In the genomic region with DNA sequence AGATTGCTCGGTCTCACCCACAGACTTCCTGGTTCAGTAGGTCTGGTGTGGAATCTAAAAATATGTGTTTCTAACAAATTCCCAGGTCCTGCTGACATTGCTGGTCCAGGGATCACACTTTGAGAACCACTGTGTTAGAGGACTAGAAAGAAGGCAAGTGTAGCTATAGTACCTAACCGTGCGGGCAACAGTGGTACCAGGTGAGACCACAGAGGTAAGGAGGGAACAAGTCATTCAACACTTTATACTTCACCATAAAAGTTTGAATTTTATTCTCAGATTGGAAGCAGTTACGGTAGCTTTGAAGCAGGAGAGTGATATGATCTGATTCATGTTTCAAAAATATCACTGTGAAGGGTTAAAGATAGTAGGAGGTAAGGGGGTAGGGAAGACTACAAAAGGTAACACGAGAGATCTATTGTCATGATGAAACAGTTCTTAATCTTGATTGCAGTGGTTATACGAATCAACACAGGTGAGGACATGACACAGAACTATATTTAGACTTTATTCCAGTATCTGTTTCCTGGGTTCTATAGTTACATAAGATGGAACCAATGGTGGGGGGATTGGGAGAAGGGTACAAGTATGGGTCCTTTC, we compare ENCODE assay signal across 15 cellular contexts.
DNase-seq lines count a peak whose midpoint lies in the region; ATAC-seq lines count a peak whose summit lies in the region.
"Had no signal": no experiment of that assay in that cellular context is flagged by ENCODE, and none has a peak within 500 bp of the region (broad histone marks: within the 10 kb centered on the region; RNA-seq: fewer than 3 reads in every experiment).

No MANE protein-coding gene starts in this region.

- H3K27ac Mint-ChIP-seq in activated CD4-positive, alpha-beta memory T cell treated with anti-CD3 and anti-CD28 coated beads for 36 hours, result peak overlapping the region; percentile 1
- H3K27ac Mint-ChIP-seq in activated CD4-positive, alpha-beta memory T cell treated with anti-CD3 and anti-CD28 coated beads, Interleukin-2, amount 10 ng/mL, durations not matched to agents 7 days and 5 days, result no peak overlapping the region
- peak overlapping the region; percentile 23 to 93 (median 65) for H3K27ac Mint-ChIP-seq in IgD-negative memory B cell
- H3K27ac Mint-ChIP-seq in activated naive CD8-positive, alpha-beta T cell treated with anti-CD3 and anti-CD28 coated beads, Interleukin-2, amount 50 U/mL, for 24 hours, result peak overlapping the region; percentile 14
- H3K27ac Mint-ChIP-seq in natural killer cell treated with Interleukin-12 subunit alpha and Interleukin-12 subunit beta and Interleukin-15 and Interleukin-18, amount 100 ng/mL, for 72 hours, result peak overlapping the region; percentile 44 to 84
- H3K27ac Mint-ChIP-seq: brain, type B pancreatic cell had no signal

- H3K9me3 Mint-ChIP-seq in activated CD4-positive, alpha-beta memory T cell treated with anti-CD3 and anti-CD28 coated beads for 36 hours, result peaks cover 3% of the 10 kb centered on the region
- H3K9me3 Mint-ChIP-seq in activated CD4-positive, alpha-beta memory T cell treated with anti-CD3 and anti-CD28 coated beads, Interleukin-2, amount 10 ng/mL, durations not matched to agents 7 days and 5 days, result peaks cover 3% of the 10 kb centered on the region
- H3K9me3 Mint-ChIP-seq in IgD-negative memory B cell, result no peaks in the 10 kb centered on the region
- H3K9me3 Mint-ChIP-seq in activated naive CD8-positive, alpha-beta T cell treated with anti-CD3 and anti-CD28 coated beads, Interleukin-2, amount 50 U/mL, for 24 hours, result no peaks in the 10 kb centered on the region
- no peaks in the 10 kb centered on the region for H3K9me3 Mint-ChIP-seq in natural killer cell treated with Interleukin-12 subunit alpha and Interleukin-12 subunit beta and Interleukin-15 and Interleukin-18, amount 100 ng/mL, for 72 hours
- H3K9me3 Mint-ChIP-seq: type B pancreatic cell had no signal

- DNase-seq in activated CD4-positive, alpha-beta memory T cell treated with anti-CD3 and anti-CD28 coated beads for 36 hours, result no peak
- DNase-seq in activated CD4-positive, alpha-beta memory T cell treated with anti-CD3 and anti-CD28 coated beads, Interleukin-2, amount 10 ng/mL, durations not matched to agents 7 days and 5 days, result no peak
- DNase-seq in activated naive CD8-positive, alpha-beta T cell treated with anti-CD3 and anti-CD28 coated beads, Interleukin-2, amount 50 U/mL, for 24 hours, result no peak
- no peak for DNase-seq in natural killer cell treated with Interleukin-12 subunit alpha and Interleukin-12 subunit beta and Interleukin-15 and Interleukin-18, amount 100 ng/mL, for 72 hours (ENCODE audit: low spot score)
- no peak for DNase-seq in effector CD8-positive, alpha-beta T cell (lab: John Stamatoyannopoulos, UW)
- DNase-seq in SK-N-DZ (ENCODE audit: low spot score), result no peak
- DNase-seq: cortex of kidney, foreskin keratinocyte, NCI-H2081, NCI-H526, occipital lobe had no signal

- no peak overlapping the region for H3K4me3 Mint-ChIP-seq in activated CD4-positive, alpha-beta memory T cell treated with anti-CD3 and anti-CD28 coated beads for 36 hours
- H3K4me3 Mint-ChIP-seq in activated CD4-positive, alpha-beta memory T cell treated with anti-CD3 and anti-CD28 coated beads, Interleukin-2, amount 10 ng/mL, durations not matched to agents 7 days and 5 days, result no peak overlapping the region
- peak overlapping the region in 1 of 4 donors; percentile 52 for H3K4me3 Mint-ChIP-seq in IgD-negative memory B cell
- H3K4me3 Mint-ChIP-seq in activated naive CD8-positive, alpha-beta T cell treated with anti-CD3 and anti-CD28 coated beads, Interleukin-2, amount 50 U/mL, for 24 hours, result no peak overlapping the region
- H3K4me3 Mint-ChIP-seq in natural killer cell treated with Interleukin-12 subunit alpha and Interleukin-12 subunit beta and Interleukin-15 and Interleukin-18, amount 100 ng/mL, for 72 hours, result no peak overlapping the region
- H3K4me3 Mint-ChIP-seq: brain, type B pancreatic cell had no signal

- CTCF ChIA-PET in activated CD4-positive, alpha-beta memory T cell treated with anti-CD3 and anti-CD28 coated beads for 36 hours (lab: Charles Lee), result interaction anchor here (1.0 kb wide), 1 partner anchor 73 kb away, joined by 4 read pairs; the partner anchor contains the start of gene CDK17
- CTCF ChIA-PET in activated CD4-positive, alpha-beta memory T cell treated with anti-CD3 and anti-CD28 coated beads, Interleukin-2, amount 10 ng/mL, durations not matched to agents 7 days and 5 days (lab: Charles Lee), result interaction anchor here (0.7 kb wide), 1 partner anchor 30 kb away, joined by 3 read pairs; no protein-coding TSS in a partner anchor

- H3K27me3 Mint-ChIP-seq in activated CD4-positive, alpha-beta memory T cell treated with anti-CD3 and anti-CD28 coated beads for 36 hours, result no peaks in the 10 kb centered on the region
- H3K27me3 Mint-ChIP-seq in activated CD4-positive, alpha-beta memory T cell treated with anti-CD3 and anti-CD28 coated beads, Interleukin-2, amount 10 ng/mL, durations not matched to agents 7 days and 5 days, result no peaks in the 10 kb centered on the region
- no peaks in the 10 kb centered on the region for H3K27me3 Mint-ChIP-seq in IgD-negative memory B cell
- no peaks in the 10 kb centered on the region for H3K27me3 Mint-ChIP-seq in activated naive CD8-positive, alpha-beta T cell treated with anti-CD3 and anti-CD28 coated beads, Interleukin-2, amount 50 U/mL, for 24 hours
- H3K27me3 Mint-ChIP-seq in natural killer cell treated with Interleukin-12 subunit alpha and Interleukin-12 subunit beta and Interleukin-15 and Interleukin-18, amount 100 ng/mL, for 72 hours, result no peaks in the 10 kb centered on the region
- H3K27me3 Mint-ChIP-seq: brain, type B pancreatic cell had no signal

- ATAC-seq in activated naive CD8-positive, alpha-beta T cell treated with anti-CD3 and anti-CD28 coated beads, Interleukin-2, amount 50 U/mL, for 24 hours, result no peak
- ATAC-seq in natural killer cell treated with Interleukin-12 subunit alpha and Interleukin-12 subunit beta and Interleukin-15 and Interleukin-18, amount 100 ng/mL, for 72 hours, result no peak
- ATAC-seq in GM21360 (IDR thresholded peaks at IDR 0.05; ENCODE audit: unreplicated experiment), result no peak
- ATAC-seq: foreskin keratinocyte had no signal

- peaks cover 60% of the 10 kb centered on the region for H3K4me1 Mint-ChIP-seq in activated CD4-positive, alpha-beta memory T cell treated with anti-CD3 and anti-CD28 coated beads for 36 hours (ENCODE audit: low read depth)
- H3K4me1 Mint-ChIP-seq in activated CD4-positive, alpha-beta memory T cell treated with anti-CD3 and anti-CD28 coated beads, Interleukin-2, amount 10 ng/mL, durations not matched to agents 7 days and 5 days, result peaks cover 40% of the 10 kb centered on the region
- peaks cover 33 to 44% (median 40%) of the 10 kb centered on the region in 3 donors for H3K4me1 Mint-ChIP-seq in IgD-negative memory B cell
- peaks cover 46% of the 10 kb centered on the region for H3K4me1 Mint-ChIP-seq in activated naive CD8-positive, alpha-beta T cell treated with anti-CD3 and anti-CD28 coated beads, Interleukin-2, amount 50 U/mL, for 24 hours
- peaks cover 50 to 66% of the 10 kb centered on the region in 2 donors for H3K4me1 Mint-ChIP-seq in natural killer cell treated with Interleukin-12 subunit alpha and Interleukin-12 subunit beta and Interleukin-15 and Interleukin-18, amount 100 ng/mL, for 72 hours (ENCODE audit: low read depth in 2 of 2)
- H3K4me1 Mint-ChIP-seq: brain had no signal

- POLR2A ChIA-PET in activated CD4-positive, alpha-beta memory T cell treated with anti-CD3 and anti-CD28 coated beads for 36 hours (lab: Charles Lee), result no interaction called here
- POLR2A ChIA-PET in activated CD4-positive, alpha-beta memory T cell treated with anti-CD3 and anti-CD28 coated beads, Interleukin-2, amount 10 ng/mL, durations not matched to agents 7 days and 5 days (lab: Charles Lee), result no interaction called here

- peaks cover 26% of the 10 kb centered on the region for H3K36me3 Mint-ChIP-seq in activated CD4-positive, alpha-beta memory T cell treated with anti-CD3 and anti-CD28 coated beads for 36 hours
- peaks cover 59% of the 10 kb centered on the region for H3K36me3 Mint-ChIP-seq in activated CD4-positive, alpha-beta memory T cell treated with anti-CD3 and anti-CD28 coated beads, Interleukin-2, amount 10 ng/mL, durations not matched to agents 7 days and 5 days (ENCODE audit: low read depth)
- peaks cover 8% of the 10 kb centered on the region for H3K36me3 Mint-ChIP-seq in IgD-negative memory B cell
- peaks cover 39% of the 10 kb centered on the region for H3K36me3 Mint-ChIP-seq in activated naive CD8-positive, alpha-beta T cell treated with anti-CD3 and anti-CD28 coated beads, Interleukin-2, amount 50 U/mL, for 24 hours (ENCODE audit: low read depth)
- peaks cover 19% of the 10 kb centered on the region for H3K36me3 Mint-ChIP-seq in natural killer cell treated with Interleukin-12 subunit alpha and Interleukin-12 subunit beta and Interleukin-15 and Interleukin-18, amount 100 ng/mL, for 72 hours

- intact Hi-C loops in activated CD4-positive, alpha-beta memory T cell treated with anti-CD3 and anti-CD28 coated beads for 36 hours (cut with micrococcal nuclease), result no loop called here
